ENCODE assay signal across 8 cellular contexts in the genomic region with DNA sequence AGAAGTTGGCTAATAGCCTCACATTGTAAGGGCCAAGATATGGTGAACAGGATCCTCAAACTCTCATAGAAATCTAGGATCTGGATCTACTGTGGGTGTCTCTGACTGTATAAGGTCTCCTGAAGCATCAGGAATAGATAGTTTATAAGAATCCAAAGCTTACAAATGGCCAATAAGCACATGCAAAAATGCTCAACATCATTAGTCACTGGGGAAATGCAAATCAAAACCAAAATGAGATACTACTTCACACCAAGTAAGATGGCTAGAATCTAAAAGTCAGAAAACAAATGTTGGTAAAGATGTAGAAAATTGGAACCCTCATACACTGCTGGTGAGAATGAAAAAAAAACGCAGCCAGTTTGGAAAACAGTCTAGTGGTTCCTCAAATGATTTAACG. TPM values are rescaled to one million over a fixed set of nuclear protein-coding genes. Genes with fewer than 3 reads are reported as not detected.
"Had no signal": no experiment of that assay in that cellular context is flagged by ENCODE, and none has a peak within 500 bp of the region (broad histone marks: within the 10 kb centered on the region; RNA-seq: fewer than 3 reads in every experiment).

No MANE protein-coding gene starts in this region.

- H3K27ac Mint-ChIP-seq: GM23338, H9, HFFc6, IgD-negative memory B cell had no signal

- H3K27ac ChIP-seq: KMS-11 had no signal

- H2AFZ ChIP-seq: GM23338 had no signal

- H3K27me3 Mint-ChIP-seq: IgD-negative memory B cell had no signal

- DNase-seq: H9, HCEC 1CT, HFFc6, KBM-7 had no signal

- ATAC-seq: GM23338 had no signal

- H3K36me3 Mint-ChIP-seq: IgD-negative memory B cell had no signal

- H3K4me2 ChIP-seq: GM23338, KMS-11 had no signal

- H3K4me3 ChIP-seq: GM23338 had no signal

- H3K9ac ChIP-seq: KMS-11 had no signal

- H3K4me3 Mint-ChIP-seq: GM23338, H9, HFFc6, IgD-negative memory B cell had no signal

- H3K9me3 Mint-ChIP-seq: GM23338, H9, HFFc6, IgD-negative memory B cell had no signal

RNA-seq across cellular contexts. Expression of gene RNF182, which starts 14.3 kb away (rescaled TPM):
- total RNA-seq: HT-29 had no signal
- polyA plus RNA-seq: IgD-negative memory B cell had no signal
